8 cellular contexts compared by ENCODE assay signal in the genomic region with DNA sequence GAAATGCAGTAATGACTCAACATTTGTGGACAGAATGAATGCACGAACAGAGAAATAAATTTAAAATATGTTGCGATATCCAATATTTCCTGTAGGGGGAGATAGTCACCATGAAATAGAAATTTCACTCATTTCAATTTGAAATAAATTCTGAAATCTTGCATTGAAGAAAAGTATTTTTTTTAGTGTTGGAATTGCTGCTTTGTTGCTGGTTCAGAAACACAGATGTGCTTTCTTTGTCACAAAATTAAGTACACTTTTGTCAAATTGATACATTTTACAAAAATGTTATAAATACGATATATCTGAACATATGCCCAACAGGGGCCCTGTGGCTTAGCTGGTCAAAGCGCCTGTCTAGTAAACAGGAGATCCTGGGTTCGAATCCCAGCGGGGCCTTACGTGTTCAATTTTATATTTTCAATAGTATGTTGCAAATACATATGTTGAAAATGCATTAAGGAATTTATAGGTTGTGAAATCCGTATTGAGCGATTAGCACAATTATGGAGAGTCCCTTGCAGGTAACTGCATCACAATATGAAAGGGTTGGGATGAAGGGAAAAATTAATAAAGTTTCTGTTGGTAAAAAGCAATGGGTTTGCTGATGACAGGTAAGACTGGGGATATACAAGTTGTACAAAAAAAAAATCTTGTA.
DNase-seq lines count a peak whose midpoint lies in the region; ATAC-seq and TF ChIP-seq lines count a peak whose summit lies in the region.

No MANE protein-coding gene starts in this region.

- H3K4me3 ChIP-seq in SJCRH30 (0 out of 2 replicates have a peak overlapping the region, but pooled peaks have one; percentile 14), coronary artery (no peak overlapping the region)

- peak overlapping the region in 2 of 6 donors; percentile 36 to 87 for H3K27ac Mint-ChIP-seq in naive B cell

- H3K4me1 Mint-ChIP-seq in naive B cell = peaks cover 15 to 20% (median 19%) of the 10 kb centered on the region in 3 donors

- no peaks in the 10 kb centered on the region for H3K27me3 ChIP-seq in SJCRH30

- H3K36me3 Mint-ChIP-seq in naive B cell = no peaks in the 10 kb centered on the region

- H3K4me1 ChIP-seq in SJCRH30 = no peaks in the 10 kb centered on the region

- peaks cover 0 to 2% (median 0%) of the 10 kb centered on the region in 7 donors for H3K9me3 Mint-ChIP-seq in naive B cell

- no peaks in the 10 kb centered on the region for H3K9me3 ChIP-seq in SJCRH30 (replicated peaks)

- H3K36me3 ChIP-seq in SJCRH30 = no peaks in the 10 kb centered on the region

- H3K27me3 Mint-ChIP-seq in naive B cell = no peaks in the 10 kb centered on the region

- TF ChIP-seq CTCF in coronary artery (IDR thresholded peaks at IDR 0.05) = peak; percentile 42

- DNase-seq in NK-92 treated with Interleukin-12 subunit alpha and Interleukin-12 subunit beta, amount 100 ng/mL, for 24 hours (lab: John Stamatoyannopoulos, UW) = peak; percentile 4
- no peak for DNase-seq in NK-92 (lab: John Stamatoyannopoulos, UW; ENCODE audit: unreplicated experiment)
- peak; percentile 51 for DNase-seq in KG1 (lab: John Stamatoyannopoulos, UW)
- peak; percentile 36 to 57 for DNase-seq in SJCRH30
- DNase-seq in coronary artery (ENCODE audit: low spot score) = no peak
- peak; percentile 37 for DNase-seq in naive B cell

- H3K4me3 Mint-ChIP-seq in naive B cell = peak overlapping the region in 1 of 8 donors; percentile 16

- ATAC-seq in naive B cell (ENCODE audit: low read depth in 2 of 2) (no peak), HG02798 (IDR thresholded peaks at IDR 0.05; ENCODE audit: poor library complexity, unreplicated experiment) (no peak), HG03097 (IDR thresholded peaks at IDR 0.05; ENCODE audit: low FRiP score, unreplicated experiment) (no peak)

- H3K27ac ChIP-seq in SJCRH30 (no peak overlapping the region), coronary artery (no peak overlapping the region)

Comparison
In these comparisons a context has a peak if more than half of its experiments do, and no peak if none do; other contexts are left out.
1. DNase-seq: peak in NK-92 treated with Interleukin-12 subunit alpha and Interleukin-12 subunit beta, amount 100 ng/mL, for 24 hours (single experiment), KG1 (single experiment), SJCRH30 (2 of 2) and naive B cell (single experiment); none in NK-92 (single experiment) and coronary artery (single experiment).